Comparison of ENCODE assay signal across 1 cellular context in the genomic region with DNA sequence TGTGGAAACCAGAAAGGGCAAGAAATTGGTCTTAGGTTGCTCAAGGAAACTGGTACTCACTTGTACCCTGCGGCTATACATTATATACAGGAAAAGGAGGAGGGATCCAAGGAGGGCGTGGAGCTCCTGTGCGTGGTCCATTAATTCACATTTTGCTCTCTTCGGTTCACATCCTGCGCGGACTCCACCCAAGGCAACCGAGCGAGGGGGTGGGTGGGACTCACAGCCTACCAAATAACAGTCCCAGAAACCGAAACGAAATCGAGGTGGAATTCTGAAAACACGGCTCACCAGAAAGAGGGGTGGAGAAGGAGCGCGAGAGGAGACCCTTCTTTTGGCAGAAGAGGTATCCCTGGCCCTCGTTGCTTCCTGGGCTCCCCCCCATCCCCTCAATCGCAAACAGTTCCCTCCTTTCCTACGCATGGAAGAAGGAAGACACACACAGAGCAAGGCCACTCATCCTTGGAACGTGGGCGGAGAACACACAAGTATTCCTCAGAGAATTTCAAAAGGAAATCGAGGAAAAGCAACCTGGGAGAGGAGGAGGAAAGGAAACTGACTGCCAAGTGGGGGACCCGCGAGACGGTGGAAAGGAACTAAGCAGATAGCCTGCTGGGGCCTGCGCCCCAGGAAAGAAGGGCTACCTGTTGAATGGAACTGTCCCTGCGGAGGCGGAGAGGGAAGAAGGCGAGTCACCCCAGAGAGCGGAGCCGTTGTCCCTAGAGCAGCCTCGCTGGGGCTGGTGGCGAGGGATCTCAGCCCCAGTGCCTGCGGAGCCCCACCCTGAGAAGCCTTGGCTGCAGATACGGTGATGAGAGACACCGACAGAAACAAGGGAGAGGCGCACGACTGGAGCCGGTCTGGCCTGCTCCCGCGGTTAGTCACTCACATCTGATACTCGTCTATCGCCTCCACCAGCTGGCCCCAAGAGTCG.
TF ChIP-seq lines count a peak whose summit lies in the region.

No MANE protein-coding gene starts in this region.

TF ChIP-seq in K562, 482 proteins besides CTCF, POLR2A, EP300 and RAD21 (continued from another document):
- TF ChIP-seq, protein P1, sequence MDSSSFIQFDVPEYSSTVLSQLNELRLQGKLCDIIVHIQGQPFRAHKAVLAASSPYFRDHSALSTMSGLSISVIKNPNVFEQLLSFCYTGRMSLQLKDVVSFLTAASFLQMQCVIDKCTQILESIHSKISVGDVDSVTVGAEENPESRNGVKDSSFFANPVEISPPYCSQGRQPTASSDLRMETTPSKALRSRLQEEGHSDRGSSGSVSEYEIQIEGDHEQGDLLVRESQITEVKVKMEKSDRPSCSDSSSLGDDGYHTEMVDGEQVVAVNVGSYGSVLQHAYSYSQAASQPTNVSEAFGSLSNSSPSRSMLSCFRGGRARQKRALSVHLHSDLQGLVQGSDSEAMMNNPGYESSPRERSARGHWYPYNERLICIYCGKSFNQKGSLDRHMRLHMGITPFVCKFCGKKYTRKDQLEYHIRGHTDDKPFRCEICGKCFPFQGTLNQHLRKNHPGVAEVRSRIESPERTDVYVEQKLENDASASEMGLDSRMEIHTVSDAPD (CRISPR knock-in tag; IDR thresholded peaks at IDR 0.05) = no peak
- TF ChIP-seq ZNF780A (CRISPR knock-in tag; IDR thresholded peaks at IDR 0.05) (no peak), DACH1 (IDR thresholded peaks at IDR 0.05; ENCODE audit: partially characterized antibody) (peak; percentile 73), PYGO2 (tag; IDR thresholded peaks at IDR 0.05) (no peak), ZFP30 (CRISPR knock-in tag; IDR thresholded peaks at IDR 0.05; ENCODE audit: borderline replicate concordance) (no peak), GATAD2B (IDR thresholded peaks at IDR 0.05; ENCODE audit: borderline replicate concordance) (no peak), NBN (IDR thresholded peaks at IDR 0.05; ENCODE audit: low read depth) (no peak), SLC30A9 (CRISPR knock-in tag; IDR thresholded peaks at IDR 0.05) (no peak), ATF1 (CRISPR knock-in tag; IDR thresholded peaks at IDR 0.05) (no peak), ATF1 (tag; IDR thresholded peaks at IDR 0.05) (no peak), ASH1L (IDR thresholded peaks at IDR 0.05; ENCODE audit: borderline replicate concordance, low read depth, partially characterized antibody) (no peak), SP1 (CRISPR knock-in tag; IDR thresholded peaks at IDR 0.05) (peak; percentile 36), ZNF561 (CRISPR knock-in tag; conservative IDR thresholded peaks at IDR 0.05) (no peak), YY1 (IDR thresholded peaks at IDR 0.05; ENCODE audit: borderline replicate concordance in 1 of 3, control insufficient read depth in 1 of 3, extremely low read depth in 1 of 3, insufficient read depth in 3 of 3, insufficient read length in 1 of 3, insufficient replicate concordance in 2 of 3, low read depth in 1 of 3, low read length in 2 of 3) (peak in 1 of 3 experiments; percentile 46), ZNF445 (CRISPR knock-in tag; IDR thresholded peaks at IDR 0.05; ENCODE audit: low read depth) (no peak), TBP (optimal IDR thresholded peaks at IDR 0.05; ENCODE audit: low read depth, low read length) (peak; percentile 45), EZH2 (IDR thresholded peaks at IDR 0.05; ENCODE audit: borderline replicate concordance, low read depth, low read length) (no peak), PHTF2 (CRISPR knock-in tag; IDR thresholded peaks at IDR 0.05) (no peak)
- TF ChIP-seq, protein P2, sequence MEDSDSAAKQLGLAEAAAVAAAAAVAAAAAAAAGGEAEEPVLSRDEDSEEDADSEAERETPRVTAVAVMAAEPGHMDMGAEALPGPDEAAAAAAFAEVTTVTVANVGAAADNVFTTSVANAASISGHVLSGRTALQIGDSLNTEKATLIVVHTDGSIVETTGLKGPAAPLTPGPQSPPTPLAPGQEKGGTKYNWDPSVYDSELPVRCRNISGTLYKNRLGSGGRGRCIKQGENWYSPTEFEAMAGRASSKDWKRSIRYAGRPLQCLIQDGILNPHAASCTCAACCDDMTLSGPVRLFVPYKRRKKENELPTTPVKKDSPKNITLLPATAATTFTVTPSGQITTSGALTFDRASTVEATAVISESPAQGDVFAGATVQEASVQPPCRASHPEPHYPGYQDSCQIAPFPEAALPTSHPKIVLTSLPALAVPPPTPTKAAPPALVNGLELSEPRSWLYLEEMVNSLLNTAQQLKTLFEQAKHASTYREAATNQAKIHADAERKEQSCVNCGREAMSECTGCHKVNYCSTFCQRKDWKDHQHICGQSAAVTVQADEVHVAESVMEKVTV (CRISPR knock-in tag; IDR thresholded peaks at IDR 0.05) = no peak
- TF ChIP-seq, protein P3, sequence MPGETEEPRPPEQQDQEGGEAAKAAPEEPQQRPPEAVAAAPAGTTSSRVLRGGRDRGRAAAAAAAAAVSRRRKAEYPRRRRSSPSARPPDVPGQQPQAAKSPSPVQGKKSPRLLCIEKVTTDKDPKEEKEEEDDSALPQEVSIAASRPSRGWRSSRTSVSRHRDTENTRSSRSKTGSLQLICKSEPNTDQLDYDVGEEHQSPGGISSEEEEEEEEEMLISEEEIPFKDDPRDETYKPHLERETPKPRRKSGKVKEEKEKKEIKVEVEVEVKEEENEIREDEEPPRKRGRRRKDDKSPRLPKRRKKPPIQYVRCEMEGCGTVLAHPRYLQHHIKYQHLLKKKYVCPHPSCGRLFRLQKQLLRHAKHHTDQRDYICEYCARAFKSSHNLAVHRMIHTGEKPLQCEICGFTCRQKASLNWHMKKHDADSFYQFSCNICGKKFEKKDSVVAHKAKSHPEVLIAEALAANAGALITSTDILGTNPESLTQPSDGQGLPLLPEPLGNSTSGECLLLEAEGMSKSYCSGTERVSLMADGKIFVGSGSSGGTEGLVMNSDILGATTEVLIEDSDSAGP (CRISPR knock-in tag; IDR thresholded peaks at IDR 0.05) = no peak
- TF ChIP-seq, protein P4, sequence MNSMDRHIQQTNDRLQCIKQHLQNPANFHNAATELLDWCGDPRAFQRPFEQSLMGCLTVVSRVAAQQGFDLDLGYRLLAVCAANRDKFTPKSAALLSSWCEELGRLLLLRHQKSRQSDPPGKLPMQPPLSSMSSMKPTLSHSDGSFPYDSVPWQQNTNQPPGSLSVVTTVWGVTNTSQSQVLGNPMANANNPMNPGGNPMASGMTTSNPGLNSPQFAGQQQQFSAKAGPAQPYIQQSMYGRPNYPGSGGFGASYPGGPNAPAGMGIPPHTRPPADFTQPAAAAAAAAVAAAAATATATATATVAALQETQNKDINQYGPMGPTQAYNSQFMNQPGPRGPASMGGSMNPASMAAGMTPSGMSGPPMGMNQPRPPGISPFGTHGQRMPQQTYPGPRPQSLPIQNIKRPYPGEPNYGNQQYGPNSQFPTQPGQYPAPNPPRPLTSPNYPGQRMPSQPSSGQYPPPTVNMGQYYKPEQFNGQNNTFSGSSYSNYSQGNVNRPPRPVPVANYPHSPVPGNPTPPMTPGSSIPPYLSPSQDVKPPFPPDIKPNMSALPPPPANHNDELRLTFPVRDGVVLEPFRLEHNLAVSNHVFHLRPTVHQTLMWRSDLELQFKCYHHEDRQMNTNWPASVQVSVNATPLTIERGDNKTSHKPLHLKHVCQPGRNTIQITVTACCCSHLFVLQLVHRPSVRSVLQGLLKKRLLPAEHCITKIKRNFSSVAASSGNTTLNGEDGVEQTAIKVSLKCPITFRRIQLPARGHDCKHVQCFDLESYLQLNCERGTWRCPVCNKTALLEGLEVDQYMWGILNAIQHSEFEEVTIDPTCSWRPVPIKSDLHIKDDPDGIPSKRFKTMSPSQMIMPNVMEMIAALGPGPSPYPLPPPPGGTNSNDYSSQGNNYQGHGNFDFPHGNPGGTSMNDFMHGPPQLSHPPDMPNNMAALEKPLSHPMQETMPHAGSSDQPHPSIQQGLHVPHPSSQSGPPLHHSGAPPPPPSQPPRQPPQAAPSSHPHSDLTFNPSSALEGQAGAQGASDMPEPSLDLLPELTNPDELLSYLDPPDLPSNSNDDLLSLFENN (IDR thresholded peaks at IDR 0.05; ENCODE audit: low read depth in 2 of 2, low read length in 2 of 2) = peak in 1 of 2 experiments; percentile 80; a peak in 2 of 4 replicates
TF ChIP-seq in K562: peak in this region for 124.
